ENCODE assay signal across 18 cellular contexts in genomic region chr11:36577859-36578258, GRCh38. TPM values are rescaled to one million over a fixed set of nuclear protein-coding genes. Genes with fewer than 3 reads are reported as not detected.
DNase-seq lines count a peak whose midpoint lies in the region; ATAC-seq and TF ChIP-seq lines count a peak whose summit lies in the region.
"Had no signal": no experiment of that assay in that cellular context is flagged by ENCODE, and none has a peak within 500 bp of the region (broad histone marks: within the 10 kb centered on the region; RNA-seq: fewer than 3 reads in every experiment).

No MANE protein-coding gene starts in this region.

- no peak overlapping the region for H3K4me2 ChIP-seq in IMR-90 (ENCODE audit: low read depth, low read length)
- H3K4me2 ChIP-seq in mesendoderm (ENCODE audit: low read length): no peak overlapping the region
- H3K4me2 ChIP-seq: A549 had no signal

- H2BK5ac ChIP-seq in IMR-90 (ENCODE audit: low read depth, low read length, poor library complexity, severe bottlenecking) (no peak overlapping the region), mesendoderm (ENCODE audit: low read length) (no peak overlapping the region)

- H4K8ac ChIP-seq in IMR-90 (ENCODE audit: low read depth in 2 of 2, low read length in 2 of 2) (no peak overlapping the region), mesendoderm (ENCODE audit: low read depth, low read length) (no peak overlapping the region)

- H3K18ac ChIP-seq in IMR-90 (ENCODE audit: low read depth, low read length) (no peak overlapping the region), mesendoderm (ENCODE audit: low read length) (no peak overlapping the region)

- H3K36me3 ChIP-seq in IMR-90 (ENCODE audit: control insufficient read depth, insufficient read depth, low read length): no peaks in the 10 kb centered on the region
- H3K36me3 ChIP-seq in ascending aorta: no peaks in the 10 kb centered on the region
- no peaks in the 10 kb centered on the region for H3K36me3 ChIP-seq in mesendoderm (ENCODE audit: control insufficient read depth, insufficient read depth, low read length)
- H3K36me3 ChIP-seq: pancreas had no signal

- dilution Hi-C loops in IMR-90 (cut with HindIII; ENCODE audit: low sequenced_read_pairs, unreplicated experiment): no loop called here

- H2BK20ac ChIP-seq in IMR-90 (ENCODE audit: low read depth, low read length): no peak overlapping the region

- TF ChIP-seq POLR2A in IMR-90 (IDR thresholded peaks at IDR 0.05; ENCODE audit: low read depth, low read length): no peak

- no peak for TF ChIP-seq RAD21 in IMR-90 (IDR thresholded peaks at IDR 0.05; ENCODE audit: low read length)

- no peak overlapping the region for H2AFZ ChIP-seq in IMR-90 (replicated peaks; ENCODE audit: low read length, poor library complexity)

- H4K20me1 ChIP-seq in IMR-90 (ENCODE audit: insufficient read depth, low read length): no peaks in the 10 kb centered on the region

- 0 out of 2 replicates have a peak, but pooled peaks cover 2% of the 10 kb centered on the region for H3K9me3 ChIP-seq in IMR-90 (ENCODE audit: control insufficient read depth, insufficient read depth, low read length)
- no peaks in the 10 kb centered on the region for H3K9me3 ChIP-seq in ascending aorta
- H3K9me3 ChIP-seq: pancreas, testis had no signal

- POLR2A ChIA-PET in IMR-90 (lab: Charles Lee; ENCODE audit: unreplicated experiment): no interaction called here

- no peak overlapping the region for H3K4ac ChIP-seq in IMR-90 (ENCODE audit: low read depth, low read length)
- H3K4ac ChIP-seq in mesendoderm (ENCODE audit: low read depth, low read length): no peak overlapping the region

- H3K56ac ChIP-seq in IMR-90 (ENCODE audit: extremely low read depth, insufficient read depth, low read length) (no peak overlapping the region), mesendoderm (ENCODE audit: low read length) (no peak overlapping the region)

- H2BK15ac ChIP-seq in IMR-90 (ENCODE audit: low read depth, low read length) (no peak overlapping the region), mesendoderm (replicated peaks; ENCODE audit: low read depth) (no peak overlapping the region)

- H4K5ac ChIP-seq in IMR-90 (ENCODE audit: low read depth, low read length): no peak overlapping the region
- H4K5ac ChIP-seq in mesendoderm (ENCODE audit: low read length): no peak overlapping the region

- in situ Hi-C loops in IMR-90 (cut with MboI; ENCODE audit: low sequenced_read_pairs): no loop called here

- H3K79me2 ChIP-seq in mesendoderm (ENCODE audit: control insufficient read depth, insufficient read depth, low read length): no peaks in the 10 kb centered on the region

- H2BK120ac ChIP-seq in IMR-90 (ENCODE audit: low read depth, low read length) (no peak overlapping the region), mesendoderm (ENCODE audit: low read depth, low read length) (no peak overlapping the region)

- intact Hi-C loops in IMR-90 (cut with micrococcal nuclease): no loop called here
- intact Hi-C loops in ascending aorta (cut with DNase I): no loop called here

- peak; percentile 40; the same call in 1 of the 2 replicates for ATAC-seq in IMR-90 (ENCODE audit: low read depth)
- ATAC-seq in GM21528 (IDR thresholded peaks at IDR 0.05; ENCODE audit: low FRiP score, unreplicated experiment): no peak
- ATAC-seq: A549, HepG2, pancreas had no signal

- CTCF ChIA-PET in IMR-90 (lab: Yijun Ruan, JAX): no interaction called here

- H3K27me3 ChIP-seq in IMR-90 (ENCODE audit: control insufficient read depth, insufficient read depth, low read length) (peaks cover 3% of the 10 kb centered on the region), ascending aorta (no peaks in the 10 kb centered on the region), mesendoderm (ENCODE audit: insufficient read depth, low read length, poor library complexity) (no peaks in the 10 kb centered on the region)
- H3K27me3 ChIP-seq: pancreas, testis had no signal

- TF ChIP-seq CTCF in IMR-90 (conservative IDR thresholded peaks at IDR 0.05; ENCODE audit: low read depth, low read length): no peak
- TF ChIP-seq CTCF in ascending aorta (IDR thresholded peaks at IDR 0.05): no peak

- no peak overlapping the region for H2AK9ac ChIP-seq in IMR-90 (replicated peaks; ENCODE audit: low read depth, low read length, poor library complexity)

- no peak overlapping the region for H4K91ac ChIP-seq in IMR-90 (ENCODE audit: insufficient read depth, low read depth, low read length)

- H3K79me1 ChIP-seq in IMR-90 (ENCODE audit: low read depth in 1 of 2, low read length in 2 of 2): no peaks in the 10 kb centered on the region
- no peaks in the 10 kb centered on the region for H3K79me1 ChIP-seq in mesendoderm (ENCODE audit: low read length)

- no CpG with 5 or more reads among the region's 2 CpGs for WGBS in IMR-90 (ENCODE audit: extremely low coverage in 2 of 2, insufficient read length in 1 of 2), 2 experiments
- no CpG with 5 or more reads among the region's 2 CpGs for WGBS in mesendoderm (ENCODE audit: extremely low coverage, insufficient coverage, low lambda C conversion rate)

- H3K4me3 ChIP-seq in IMR-90 (ENCODE audit: insufficient read depth, low read depth, low read length) (no peak overlapping the region), ascending aorta (no peak overlapping the region), mesendoderm (ENCODE audit: low read length) (no peak overlapping the region)
- H3K4me3 ChIP-seq: A549, pancreas, testis had no signal

- H3K9me1 ChIP-seq in IMR-90 (ENCODE audit: insufficient read depth, low read length): no peaks in the 10 kb centered on the region

- H3K14ac ChIP-seq in IMR-90 (replicated peaks; ENCODE audit: low read depth, low read length): no peak overlapping the region

- H3K27ac ChIP-seq in IMR-90 (ENCODE audit: insufficient read depth, low read length) (no peak overlapping the region), ascending aorta (peak overlapping the region; percentile 8 to 51), mesendoderm (ENCODE audit: low read depth, low read length) (no peak overlapping the region)
- H3K27ac ChIP-seq: A549, pancreas, testis had no signal

- DNase-seq in AG08395 (ENCODE audit: low spot score) (peak; percentile 57), IMR-90 (peak; percentile 14), ascending aorta (ENCODE audit: low spot score in 2 of 2) (no peak), mesendoderm (peak; percentile 23), islet precursor cell (no peak), iPS-NIHi11 (ENCODE audit: low spot score) (no peak)
- no peak for DNase-seq in effector CD8-positive, alpha-beta T cell (lab: John Stamatoyannopoulos, UW)
- DNase-seq: activated CD4-positive, alpha-beta memory T cell treated with anti-CD3 and anti-CD28 coated beads for 36 hours; activated effector memory CD4-positive, alpha-beta T cell treated with anti-CD3 and anti-CD28 coated beads, Interleukin-2, amount 50 U/mL, for 16 hours; central memory CD4-positive, alpha-beta T cell; NCI-H1436 treated with DMSO at 0.1 percent for 48 hours; pancreas; testis had no signal

- BruUV-seq in IMR-90 (replicated peaks; lab: Mats Ljungman, UMichigan): no TSS peak

- no peak overlapping the region for H3K23ac ChIP-seq in IMR-90 (ENCODE audit: low read depth, low read length)
- H3K23ac ChIP-seq in mesendoderm (ENCODE audit: low read length): no peak overlapping the region

- no peak overlapping the region for H3K9ac ChIP-seq in IMR-90 (ENCODE audit: low read depth, low read length)
- no peak overlapping the region for H3K9ac ChIP-seq in mesendoderm (ENCODE audit: low read length)

- H2AK5ac ChIP-seq in IMR-90 (ENCODE audit: low read depth, low read length) (no peak overlapping the region), mesendoderm (ENCODE audit: low read length) (no peak overlapping the region)

- no peaks in the 10 kb centered on the region for H3K4me1 ChIP-seq in IMR-90 (ENCODE audit: control insufficient read depth, insufficient read depth, low read length)
- H3K4me1 ChIP-seq in ascending aorta: no peaks in the 10 kb centered on the region
- H3K4me1 ChIP-seq in mesendoderm (ENCODE audit: control insufficient read depth, low read depth, low read length): no peaks in the 10 kb centered on the region
- H3K4me1 ChIP-seq: A549, pancreas, testis had no signal

TF ChIP-seq in IMR-90, 13 proteins besides CTCF, POLR2A, EP300 and RAD21:
- no peak for TF ChIP-seq CEBPB (IDR thresholded peaks at IDR 0.05; ENCODE audit: low read depth, low read length)
- no peak for TF ChIP-seq RCOR1 (IDR thresholded peaks at IDR 0.05; ENCODE audit: insufficient replicate concordance, low read length)
- no peak for TF ChIP-seq BHLHE40 (IDR thresholded peaks at IDR 0.05; ENCODE audit: low read depth, low read length)

RNA-seq across cellular contexts. Expression of gene RAG1, which starts 10.1 kb away (rescaled TPM):
- total RNA-seq in IMR-90 (2012; rRNA removed): 0.56 and 0.72 TPM in 2 replicates
- polyA plus RNA-seq in IMR-90 (2012; rRNA removed): 0.06 and 0.14 TPM in 2 replicates
- polyA plus RNA-seq in IMR-90 (2012; cell fraction: cytosol; rRNA removed): 0.02 and 0.04 TPM in 2 replicates
- polyA plus RNA-seq in IMR-90 (2012; cell fraction: nucleus; rRNA removed; ENCODE audit: low replicate concordance): 0.02 and 0.09 TPM in 2 replicates
- under 0.01 TPM for total RNA-seq in ascending aorta
- 0.55 TPM for polyA plus RNA-seq in mesendoderm (2013, experiment 1 of 2)
- 0.52 TPM for polyA plus RNA-seq in mesendoderm (2013, experiment 2 of 2)

RNA-seq across cellular contexts. Expression of gene IFTAP, which starts 16.4 kb away (rescaled TPM):
- 15.8 and 34.7 TPM in 2 replicates for total RNA-seq in IMR-90 (2012; rRNA removed)
- polyA plus RNA-seq in IMR-90 (2012; rRNA removed): 24.1 and 28.5 TPM in 2 replicates
- polyA plus RNA-seq in IMR-90 (2012; cell fraction: cytosol; rRNA removed): 3.3 and 12.5 TPM in 2 replicates
- 0.29 and 6.1 TPM in 2 replicates for polyA plus RNA-seq in IMR-90 (2012; cell fraction: nucleus; rRNA removed; ENCODE audit: low replicate concordance)
- 7.1 TPM for total RNA-seq in ascending aorta
- polyA plus RNA-seq in mesendoderm (2013, experiment 1 of 2): 29.0 TPM
- polyA plus RNA-seq in mesendoderm (2013, experiment 2 of 2): 28.0 TPM

RNA-seq across cellular contexts. Expression of gene RAG2, which starts 20.2 kb away (rescaled TPM):
- not detected in 2 replicates for total RNA-seq in IMR-90 (2012; rRNA removed)
- polyA plus RNA-seq in IMR-90 (2012; rRNA removed): not detected in 2 replicates
- not detected in 2 replicates for polyA plus RNA-seq in IMR-90 (2012; cell fraction: cytosol; rRNA removed)
- polyA plus RNA-seq in IMR-90 (2012; cell fraction: nucleus; rRNA removed; ENCODE audit: low replicate concordance): not detected in 2 replicates
- total RNA-seq in ascending aorta: not detected
- polyA plus RNA-seq in mesendoderm (2013, experiment 1 of 2): 0.01 TPM
- polyA plus RNA-seq in mesendoderm (2013, experiment 2 of 2): 0.03 TPM
- total RNA-seq: activated CD4-positive, alpha-beta memory T cell treated with anti-CD3 and anti-CD28 coated beads for 36 hours; endothelial cell of umbilical vein; HepG2; lung microvascular endothelial cell; pancreas had no signal
- polyA plus RNA-seq: A549, endothelial cell of umbilical vein, HepG2, pancreas had no signal

Comparison
In these comparisons a context has a peak if more than half of its experiments do, and no peak if none do; other contexts are left out.
1. DNase-seq: peak in AG08395 (single experiment), IMR-90 (single experiment) and mesendoderm (single experiment); none in ascending aorta (0 of 2), islet precursor cell (single experiment), effector CD8-positive, alpha-beta T cell (single experiment) and iPS-NIHi11 (single experiment).
2. H3K27ac ChIP-seq: peak in ascending aorta (2 of 2); none in IMR-90 (single experiment) and mesendoderm (single experiment).